Comparison of ENCODE assay signal across 20 cellular contexts in genomic region chr1:97634758-97635157, GRCh38.
DNase-seq lines count a peak whose midpoint lies in the region; TF ChIP-seq lines count a peak whose summit lies in the region.
"Had no signal": no experiment of that assay in that cellular context is flagged by ENCODE, and none has a peak within 500 bp of the region (broad histone marks: within the 10 kb centered on the region; RNA-seq: fewer than 3 reads in every experiment).

No MANE protein-coding gene starts in this region.

- H3K27me3 ChIP-seq in endodermal cell (ENCODE audit: control insufficient read depth, insufficient read depth, low read length, poor library complexity, severe bottlenecking): no peaks in the 10 kb centered on the region
- H3K27me3 ChIP-seq in colonic mucosa: no peaks in the 10 kb centered on the region

- H3K4me3 ChIP-seq in endodermal cell (ENCODE audit: low read length): no peak overlapping the region
- H3K4me3 ChIP-seq in colonic mucosa: no peak overlapping the region
- H3K4me3 ChIP-seq: A549 had no signal

- H3K4me1 Mint-ChIP-seq in endodermal cell: peaks cover 41% of the 10 kb centered on the region
- H3K4me1 Mint-ChIP-seq: IgD-negative memory B cell had no signal

- intact Hi-C loops in colonic mucosa (cut with DNase I): no loop called here

- peak; percentile 11 for DNase-seq in NCI-H1105 treated with DMSO at 0.1 percent for 48 hours (lab: John Stamatoyannopoulos, UW)
- DNase-seq in NCI-H1105 (lab: John Stamatoyannopoulos, UW): no peak
- peak; percentile 6 for DNase-seq in DMS153 (lab: John Stamatoyannopoulos, UW)
- peak; percentile 53 to 64 for DNase-seq in NCI-H526 (lab: John Stamatoyannopoulos, UW)
- no peak for DNase-seq in endodermal cell
- DNase-seq in OCI-M2 (lab: John Stamatoyannopoulos, UW; ENCODE audit: unreplicated experiment): no peak
- no peak for DNase-seq in colonic mucosa
- DNase-seq in stimulated activated CD4-positive, alpha-beta T cell treated with anti-CD3 and anti-CD28 coated beads, Interleukin-2, amount 100 ng/mL, for 48 hours: no peak
- DNase-seq: AML-193; Caco-2; CD4-positive, alpha-beta T cell; DMS79 treated with DMSO at 0.1 percent for 48 hours; GF-D8; GOT3; H9 had no signal

- H3K9ac ChIP-seq in endodermal cell (ENCODE audit: extremely low read depth, low read length, poor library complexity, severe bottlenecking): no peak overlapping the region
- H3K9ac ChIP-seq in colonic mucosa (ENCODE audit: low read depth in 2 of 2, low read length in 2 of 2): no peak overlapping the region

- no peaks in the 10 kb centered on the region for H3K27me3 Mint-ChIP-seq in endodermal cell (ENCODE audit: insufficient read depth)
- H3K27me3 Mint-ChIP-seq: CD4-positive, alpha-beta T cell; IgD-negative memory B cell had no signal

- no peak overlapping the region for H3K4me3 Mint-ChIP-seq in endodermal cell
- H3K4me3 Mint-ChIP-seq: CD4-positive, alpha-beta T cell; H9; IgD-negative memory B cell had no signal

- no peaks in the 10 kb centered on the region for H3K9me3 Mint-ChIP-seq in endodermal cell
- H3K9me3 Mint-ChIP-seq: CD4-positive, alpha-beta T cell; H9; IgD-negative memory B cell had no signal

- no peaks in the 10 kb centered on the region for H3K36me3 Mint-ChIP-seq in endodermal cell (ENCODE audit: low read depth)

- no peaks in the 10 kb centered on the region for H3K9me3 ChIP-seq in endodermal cell (ENCODE audit: control insufficient read depth, low read length)
- H3K9me3 ChIP-seq in colonic mucosa: no peaks in the 10 kb centered on the region
- H3K9me3 ChIP-seq: A549, Caco-2 had no signal

- 67 to 76% methylated on average over 1 to 2 of the region's 2 CpGs for WGBS in endodermal cell (ENCODE audit: insufficient coverage in 1 of 2, insufficient read length in 1 of 2), 2 experiments

- TF ChIP-seq CTCF in endodermal cell (conservative IDR thresholded peaks at IDR 0.05): no peak
- no peak for TF ChIP-seq CTCF in colonic mucosa (IDR thresholded peaks at IDR 0.05)

- H3K36me3 ChIP-seq in endodermal cell (ENCODE audit: control insufficient read depth, insufficient read depth, low read length) (no peaks in the 10 kb centered on the region), colonic mucosa (no peaks in the 10 kb centered on the region)

- H3K4me1 ChIP-seq in endodermal cell (ENCODE audit: control insufficient read depth, insufficient read depth, low read length) (peaks cover 6% of the 10 kb centered on the region), colonic mucosa (no peaks in the 10 kb centered on the region)

- H3K27ac ChIP-seq in endodermal cell (ENCODE audit: low read depth, low read length): no peak overlapping the region
- no peak overlapping the region for H3K27ac ChIP-seq in colonic mucosa
- H3K27ac ChIP-seq: 22Rv1, A549, C4-2B, HL-60 had no signal

- H3K27ac Mint-ChIP-seq in endodermal cell: peak overlapping the region; percentile 85
- H3K27ac Mint-ChIP-seq: CD4-positive, alpha-beta T cell; H9; IgD-negative memory B cell had no signal

Comparison
In these comparisons a context has a peak if more than half of its experiments do, and no peak if none do; other contexts are left out.
1. DNase-seq: peak in NCI-H1105 treated with DMSO at 0.1 percent for 48 hours (single experiment), DMS153 (single experiment) and NCI-H526 (2 of 2); none in NCI-H1105 (single experiment), endodermal cell (single experiment), OCI-M2 (single experiment), colonic mucosa (single experiment) and stimulated activated CD4-positive, alpha-beta T cell treated with anti-CD3 and anti-CD28 coated beads, Interleukin-2, amount 100 ng/mL, for 48 hours (0 of 2).